In the genomic region with DNA sequence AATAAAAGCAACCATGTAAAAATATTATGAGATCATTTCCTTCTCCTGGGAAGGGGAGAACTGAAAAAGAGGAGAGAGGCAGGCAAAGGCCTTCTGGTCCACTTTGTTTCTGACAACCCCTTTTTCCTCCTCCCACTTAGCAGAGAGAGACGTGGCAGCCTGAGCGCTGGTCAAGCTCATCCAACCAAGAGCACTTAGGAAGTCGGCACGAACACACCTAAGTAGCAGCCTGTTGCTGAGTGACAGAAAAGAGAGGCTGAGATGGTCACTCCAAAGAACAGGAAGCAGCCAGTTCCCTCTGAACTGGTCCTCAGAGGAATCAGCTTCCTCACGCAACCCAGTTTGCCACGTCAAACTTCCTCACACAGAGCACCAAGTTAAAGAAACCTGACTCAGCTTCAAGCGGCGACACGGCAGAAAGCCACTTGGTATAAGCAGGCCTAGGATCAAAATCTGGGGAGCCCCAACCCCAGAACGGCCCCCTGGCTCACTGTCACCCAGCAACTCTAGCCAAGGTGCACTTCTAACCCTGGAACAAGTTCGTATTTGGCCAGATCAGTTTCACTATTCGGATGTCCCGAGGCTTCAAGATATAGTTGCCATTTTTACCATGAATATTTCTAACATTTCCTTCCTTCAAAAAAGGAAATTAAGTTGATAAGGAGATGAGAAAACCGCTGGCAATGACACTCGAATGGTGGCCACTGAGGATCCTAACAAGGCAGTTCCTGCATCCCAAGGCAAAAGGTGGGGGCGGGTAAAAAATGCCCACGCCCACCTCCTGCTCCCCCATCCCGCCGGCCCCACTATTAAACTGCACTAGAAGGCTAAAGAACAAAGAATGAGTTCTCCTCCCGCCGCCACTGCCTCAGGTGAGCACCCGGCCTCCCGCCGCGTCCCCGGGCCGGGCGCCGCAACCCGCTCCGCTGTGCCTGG, we compare ENCODE assay signal across 8 cellular contexts. TPM values are rescaled to one million over a fixed set of nuclear protein-coding genes. Genes with fewer than 3 reads are reported as not detected.
DNase-seq lines count a peak whose midpoint lies in the region; ATAC-seq and TF ChIP-seq lines count a peak whose summit lies in the region.

No MANE protein-coding gene starts in this region.

- H3K4me3 ChIP-seq in SJSA1 (peak overlapping the region; percentile 98), upper lobe of left lung (peak overlapping the region; percentile 67 to 90 (median 83))

- H3K27ac ChIP-seq in SJSA1 = peak overlapping the region; percentile 85
- H3K27ac ChIP-seq in upper lobe of left lung = peak overlapping the region; percentile 87 to 98 (median 91)

- no peaks in the 10 kb centered on the region for H3K9me3 Mint-ChIP-seq in activated naive CD4-positive, alpha-beta T cell treated with anti-CD3 and anti-CD28 coated beads, Interleukin-2, amount 50 U/mL, for 72 hours

- DNase-seq in DMS53 treated with DMSO at 0.1 percent for 48 hours (lab: John Stamatoyannopoulos, UW; ENCODE audit: unreplicated experiment) (peak; percentile 77), HS-27A (ENCODE audit: low read depth) (peak; percentile 48), SJSA1 (ENCODE audit: low read depth in 1 of 2, low spot score in 2 of 2) (peak; percentile 75), glomerular visceral epithelial cell (ENCODE audit: extremely low spot score) (peak; percentile 87), nucleus accumbens (lab: John Stamatoyannopoulos, UW) (peak in 48 of 56 donors; percentile 2 to 72 (median 20)), upper lobe of left lung (peak in 1 of 2 donors; percentile 94)
- DNase-seq in activated naive CD4-positive, alpha-beta T cell treated with anti-CD3 and anti-CD28 coated beads, Interleukin-2, amount 50 U/mL, for 72 hours (ENCODE audit: low spot score in 2 of 2) = peak; percentile 42 to 74

- TF ChIP-seq CTCF in upper lobe of left lung (IDR thresholded peaks at IDR 0.05) = no peak

- no peaks in the 10 kb centered on the region for H3K9me3 ChIP-seq in SJSA1 (replicated peaks)
- no peaks in the 10 kb centered on the region for H3K9me3 ChIP-seq in upper lobe of left lung

- 0 to 1% methylated on average over 12 to 31 of the region's 31 CpGs for WGBS in upper lobe of left lung, 2 donors

- ATAC-seq in GM21367 (IDR thresholded peaks at IDR 0.05; ENCODE audit: unreplicated experiment) = peak; percentile 66
- peak; percentile 48 to 75 for ATAC-seq in activated naive CD4-positive, alpha-beta T cell treated with anti-CD3 and anti-CD28 coated beads, Interleukin-2, amount 50 U/mL, for 72 hours
- ATAC-seq in upper lobe of left lung (ENCODE audit: low FRiP score in 2 of 2) = peak; percentile 84 to 89

- H3K27me3 ChIP-seq in SJSA1 (replicated peaks) = no peaks in the 10 kb centered on the region
- no peaks in the 10 kb centered on the region for H3K27me3 ChIP-seq in upper lobe of left lung

- H3K4me1 ChIP-seq in SJSA1 (replicated peaks) (peaks cover 15% of the 10 kb centered on the region), upper lobe of left lung (peaks cover 10 to 34% (median 15%) of the 10 kb centered on the region in 4 donors)

- peaks cover 6 to 16% of the 10 kb centered on the region in 2 donors for H3K36me3 Mint-ChIP-seq in activated naive CD4-positive, alpha-beta T cell treated with anti-CD3 and anti-CD28 coated beads, Interleukin-2, amount 50 U/mL, for 72 hours

- peak overlapping the region; percentile 89 to 96 for H3K27ac Mint-ChIP-seq in activated naive CD4-positive, alpha-beta T cell treated with anti-CD3 and anti-CD28 coated beads, Interleukin-2, amount 50 U/mL, for 72 hours

- peak in 1 of 4 donors; percentile 26 for TF ChIP-seq EP300 in upper lobe of left lung (IDR thresholded peaks at IDR 0.05)

- peak in 3 of 4 donors; percentile 34 to 65 (median 55) for TF ChIP-seq POLR2A in upper lobe of left lung (IDR thresholded peaks at IDR 0.05)

- H3K36me3 ChIP-seq in SJSA1 = peaks cover 40% of the 10 kb centered on the region
- H3K36me3 ChIP-seq in upper lobe of left lung = peaks cover 0 to 27% (median 6%) of the 10 kb centered on the region in 4 donors

RNA-seq across cellular contexts. Expression of gene SEC24D, which starts 0.7 kb away (rescaled TPM):
- total RNA-seq in SJSA1 (2014; rRNA removed; shearing (Covaris generic)) = 58.2 and 79.9 TPM in 2 replicates
- 10 to 100 TPM; 36.4 to 45.7 TPM for total RNA-seq in activated naive CD4-positive, alpha-beta T cell treated with anti-CD3 and anti-CD28 coated beads, Interleukin-2, amount 50 U/mL, for 72 hours
- 10 to 100 TPM; 33.5 to 86.7 (median 50.3) TPM for total RNA-seq in upper lobe of left lung

RNA-seq across cellular contexts. Expression of gene SYNPO2, which starts 53.4 kb away (rescaled TPM):
- total RNA-seq in SJSA1 (2014; rRNA removed; shearing (Covaris generic)) = 2.8 and 4.7 TPM in 2 replicates
- under 1 TPM; 0.18 to 0.27 TPM for total RNA-seq in activated naive CD4-positive, alpha-beta T cell treated with anti-CD3 and anti-CD28 coated beads, Interleukin-2, amount 50 U/mL, for 72 hours
- 10 to 100 TPM in 4 of 6 donors, 1 to 10 TPM in 2; 7.9 to 56.3 (median 17.0) TPM for total RNA-seq in upper lobe of left lung
